1 cellular context compared by ENCODE assay signal in genomic region chr1:235083589-235084323, GRCh38.
TF ChIP-seq lines count a peak whose summit lies in the region.

No MANE protein-coding gene starts in this region.

TF ChIP-seq in HepG2, 621 proteins besides CTCF, POLR2A, EP300 and RAD21 (continued from another document and continues in another):
- TF ChIP-seq FOXO1 (CRISPR knock-in tag; IDR thresholded peaks at IDR 0.05) (peak; percentile 58; the same call in 1 of the 2 replicates), SPEN (CRISPR knock-in tag; IDR thresholded peaks at IDR 0.05; ENCODE audit: low read depth) (peak; percentile 79; the same call in 1 of the 2 replicates), RELA (CRISPR knock-in tag; IDR thresholded peaks at IDR 0.05) (no peak), ZNF724P (CRISPR knock-in tag; IDR thresholded peaks at IDR 0.05; ENCODE audit: borderline replicate concordance) (peak; percentile 77; the same call in 1 of the 2 replicates), ZNF121 (CRISPR knock-in tag; IDR thresholded peaks at IDR 0.05) (no peak; the same call in 1 of the 2 replicates), FOXA3 (CRISPR knock-in tag; IDR thresholded peaks at IDR 0.05) (peak; percentile 75), ARID4A (CRISPR knock-in tag; IDR thresholded peaks at IDR 0.05; ENCODE audit: borderline replicate concordance) (peak; percentile 49; the same call in 1 of the 2 replicates), ZNF841 (CRISPR knock-in tag; IDR thresholded peaks at IDR 0.05; ENCODE audit: borderline replicate concordance) (no peak), ZNF354B (CRISPR knock-in tag; IDR thresholded peaks at IDR 0.05) (peak; percentile 94; the same call in 1 of the 2 replicates), CREB3 (CRISPR knock-in tag; IDR thresholded peaks at IDR 0.05) (no peak), TBX2 (CRISPR knock-in tag; IDR thresholded peaks at IDR 0.05; ENCODE audit: borderline replicate concordance) (peak; percentile 90), ATF2 (CRISPR knock-in tag; IDR thresholded peaks at IDR 0.05) (peak; percentile 85; the same call in 1 of the 2 replicates), CBX1 (IDR thresholded peaks at IDR 0.05; ENCODE audit: low read depth) (peak; percentile 63), ZNF674 (CRISPR knock-in tag; IDR thresholded peaks at IDR 0.05; ENCODE audit: low read depth) (no peak), RXRB (CRISPR knock-in tag; IDR thresholded peaks at IDR 0.05; ENCODE audit: borderline replicate concordance) (peak; percentile 99), ZNF292 (CRISPR knock-in tag; IDR thresholded peaks at IDR 0.05; ENCODE audit: borderline replicate concordance, low read depth) (peak; percentile 89), ZNF350 (CRISPR knock-in tag; IDR thresholded peaks at IDR 0.05; ENCODE audit: borderline replicate concordance, low read depth) (0 out of 2 replicates have a peak, but pooled peaks have one; percentile 41), NFIC (IDR thresholded peaks at IDR 0.05; ENCODE audit: low read length) (no peak), NR1H2 (CRISPR knock-in tag; IDR thresholded peaks at IDR 0.05; ENCODE audit: borderline replicate concordance, low read depth) (no peak), ZNF430 (CRISPR knock-in tag; IDR thresholded peaks at IDR 0.05) (peak; percentile 74; the same call in 1 of the 2 replicates), ZNF709 (CRISPR knock-in tag; IDR thresholded peaks at IDR 0.05) (0 out of 2 replicates have a peak, but pooled peaks have one; percentile 58), SIX4 (CRISPR knock-in tag; IDR thresholded peaks at IDR 0.05) (peak; percentile 79; the same call in 1 of the 2 replicates), ZNF343 (CRISPR knock-in tag; IDR thresholded peaks at IDR 0.05) (0 out of 2 replicates have a peak, but pooled peaks have one; percentile 41), KDM6A (CRISPR knock-in tag; IDR thresholded peaks at IDR 0.05; ENCODE audit: low read depth) (peak; percentile 3; the same call in 1 of the 2 replicates), GZF1 (CRISPR knock-in tag; IDR thresholded peaks at IDR 0.05) (0 out of 2 replicates have a peak, but pooled peaks have one; percentile 57), HINFP (CRISPR knock-in tag; IDR thresholded peaks at IDR 0.05; ENCODE audit: low read depth) (peak; percentile 81), FOSL2 (CRISPR knock-in tag; IDR thresholded peaks at IDR 0.05) (peak; percentile 74), MXI1 (IDR thresholded peaks at IDR 0.05; ENCODE audit: borderline replicate concordance, low read depth, low read length) (0 out of 3 replicates have a peak, but pooled peaks have one; percentile 4), ZNF333 (CRISPR knock-in tag; IDR thresholded peaks at IDR 0.05; ENCODE audit: borderline replicate concordance) (0 out of 2 replicates have a peak, but pooled peaks have one; percentile 20), ZNF615 (CRISPR knock-in tag; IDR thresholded peaks at IDR 0.05; ENCODE audit: borderline replicate concordance) (peak; percentile 77; the same call in 1 of the 2 replicates), ZBTB7B (CRISPR knock-in tag; IDR thresholded peaks at IDR 0.05) (peak; percentile 74; the same call in 1 of the 2 replicates), ZNF335 (CRISPR knock-in tag; IDR thresholded peaks at IDR 0.05) (peak; percentile 65), ZFP91 (CRISPR knock-in tag; IDR thresholded peaks at IDR 0.05; ENCODE audit: borderline replicate concordance) (peak; percentile 94), GLI4 (CRISPR knock-in tag; IDR thresholded peaks at IDR 0.05; ENCODE audit: borderline replicate concordance) (no peak), ZNF850 (CRISPR knock-in tag; conservative IDR thresholded peaks at IDR 0.05) (no peak), SRY (CRISPR knock-in tag; IDR thresholded peaks at IDR 0.05) (peak; percentile 47), NFE2 (CRISPR knock-in tag; IDR thresholded peaks at IDR 0.05) (no peak), THRA (CRISPR knock-in tag; IDR thresholded peaks at IDR 0.05; ENCODE audit: borderline replicate concordance) (peak; percentile 100)
- TF ChIP-seq, protein P1, sequence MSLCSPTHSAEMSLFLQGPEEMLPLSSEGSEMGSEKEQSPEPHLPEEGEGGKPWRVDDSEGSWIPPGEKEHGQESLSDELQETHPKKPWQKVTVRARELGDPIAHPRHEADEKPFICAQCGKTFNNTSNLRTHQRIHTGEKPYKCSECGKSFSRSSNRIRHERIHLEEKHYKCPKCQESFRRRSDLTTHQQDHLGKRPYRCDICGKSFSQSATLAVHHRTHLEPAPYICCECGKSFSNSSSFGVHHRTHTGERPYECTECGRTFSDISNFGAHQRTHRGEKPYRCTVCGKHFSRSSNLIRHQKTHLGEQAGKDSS (CRISPR knock-in tag; IDR thresholded peaks at IDR 0.05; ENCODE audit: borderline replicate concordance, low read depth) = peak; percentile 80
- TF ChIP-seq, protein P2, sequence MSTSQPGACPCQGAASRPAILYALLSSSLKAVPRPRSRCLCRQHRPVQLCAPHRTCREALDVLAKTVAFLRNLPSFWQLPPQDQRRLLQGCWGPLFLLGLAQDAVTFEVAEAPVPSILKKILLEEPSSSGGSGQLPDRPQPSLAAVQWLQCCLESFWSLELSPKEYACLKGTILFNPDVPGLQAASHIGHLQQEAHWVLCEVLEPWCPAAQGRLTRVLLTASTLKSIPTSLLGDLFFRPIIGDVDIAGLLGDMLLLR (CRISPR knock-in tag; IDR thresholded peaks at IDR 0.05) = 0 out of 2 replicates have a peak, but pooled peaks have one; percentile 45
- TF ChIP-seq, protein P3, sequence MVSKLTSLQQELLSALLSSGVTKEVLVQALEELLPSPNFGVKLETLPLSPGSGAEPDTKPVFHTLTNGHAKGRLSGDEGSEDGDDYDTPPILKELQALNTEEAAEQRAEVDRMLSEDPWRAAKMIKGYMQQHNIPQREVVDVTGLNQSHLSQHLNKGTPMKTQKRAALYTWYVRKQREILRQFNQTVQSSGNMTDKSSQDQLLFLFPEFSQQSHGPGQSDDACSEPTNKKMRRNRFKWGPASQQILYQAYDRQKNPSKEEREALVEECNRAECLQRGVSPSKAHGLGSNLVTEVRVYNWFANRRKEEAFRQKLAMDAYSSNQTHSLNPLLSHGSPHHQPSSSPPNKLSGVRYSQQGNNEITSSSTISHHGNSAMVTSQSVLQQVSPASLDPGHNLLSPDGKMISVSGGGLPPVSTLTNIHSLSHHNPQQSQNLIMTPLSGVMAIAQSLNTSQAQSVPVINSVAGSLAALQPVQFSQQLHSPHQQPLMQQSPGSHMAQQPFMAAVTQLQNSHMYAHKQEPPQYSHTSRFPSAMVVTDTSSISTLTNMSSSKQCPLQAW (CRISPR knock-in tag; IDR thresholded peaks at IDR 0.05) = peak; percentile 96
- TF ChIP-seq, protein P4, sequence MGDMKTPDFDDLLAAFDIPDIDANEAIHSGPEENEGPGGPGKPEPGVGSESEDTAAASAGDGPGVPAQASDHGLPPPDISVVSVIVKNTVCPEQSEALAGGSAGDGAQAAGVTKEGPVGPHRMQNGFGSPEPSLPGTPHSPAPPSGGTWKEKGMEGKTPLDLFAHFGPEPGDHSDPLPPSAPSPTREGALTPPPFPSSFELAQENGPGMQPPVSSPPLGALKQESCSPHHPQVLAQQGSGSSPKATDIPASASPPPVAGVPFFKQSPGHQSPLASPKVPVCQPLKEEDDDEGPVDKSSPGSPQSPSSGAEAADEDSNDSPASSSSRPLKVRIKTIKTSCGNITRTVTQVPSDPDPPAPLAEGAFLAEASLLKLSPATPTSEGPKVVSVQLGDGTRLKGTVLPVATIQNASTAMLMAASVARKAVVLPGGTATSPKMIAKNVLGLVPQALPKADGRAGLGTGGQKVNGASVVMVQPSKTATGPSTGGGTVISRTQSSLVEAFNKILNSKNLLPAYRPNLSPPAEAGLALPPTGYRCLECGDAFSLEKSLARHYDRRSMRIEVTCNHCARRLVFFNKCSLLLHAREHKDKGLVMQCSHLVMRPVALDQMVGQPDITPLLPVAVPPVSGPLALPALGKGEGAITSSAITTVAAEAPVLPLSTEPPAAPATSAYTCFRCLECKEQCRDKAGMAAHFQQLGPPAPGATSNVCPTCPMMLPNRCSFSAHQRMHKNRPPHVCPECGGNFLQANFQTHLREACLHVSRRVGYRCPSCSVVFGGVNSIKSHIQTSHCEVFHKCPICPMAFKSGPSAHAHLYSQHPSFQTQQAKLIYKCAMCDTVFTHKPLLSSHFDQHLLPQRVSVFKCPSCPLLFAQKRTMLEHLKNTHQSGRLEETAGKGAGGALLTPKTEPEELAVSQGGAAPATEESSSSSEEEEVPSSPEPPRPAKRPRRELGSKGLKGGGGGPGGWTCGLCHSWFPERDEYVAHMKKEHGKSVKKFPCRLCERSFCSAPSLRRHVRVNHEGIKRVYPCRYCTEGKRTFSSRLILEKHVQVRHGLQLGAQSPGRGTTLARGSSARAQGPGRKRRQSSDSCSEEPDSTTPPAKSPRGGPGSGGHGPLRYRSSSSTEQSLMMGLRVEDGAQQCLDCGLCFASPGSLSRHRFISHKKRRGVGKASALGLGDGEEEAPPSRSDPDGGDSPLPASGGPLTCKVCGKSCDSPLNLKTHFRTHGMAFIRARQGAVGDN (CRISPR knock-in tag; IDR thresholded peaks at IDR 0.05) = peak; percentile 100
- TF ChIP-seq, protein P5, sequence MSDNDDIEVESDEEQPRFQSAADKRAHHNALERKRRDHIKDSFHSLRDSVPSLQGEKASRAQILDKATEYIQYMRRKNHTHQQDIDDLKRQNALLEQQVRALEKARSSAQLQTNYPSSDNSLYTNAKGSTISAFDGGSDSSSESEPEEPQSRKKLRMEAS (IDR thresholded peaks at IDR 0.05) = peak; percentile 93
